1 cellular context compared by ENCODE assay signal in the genomic region with DNA sequence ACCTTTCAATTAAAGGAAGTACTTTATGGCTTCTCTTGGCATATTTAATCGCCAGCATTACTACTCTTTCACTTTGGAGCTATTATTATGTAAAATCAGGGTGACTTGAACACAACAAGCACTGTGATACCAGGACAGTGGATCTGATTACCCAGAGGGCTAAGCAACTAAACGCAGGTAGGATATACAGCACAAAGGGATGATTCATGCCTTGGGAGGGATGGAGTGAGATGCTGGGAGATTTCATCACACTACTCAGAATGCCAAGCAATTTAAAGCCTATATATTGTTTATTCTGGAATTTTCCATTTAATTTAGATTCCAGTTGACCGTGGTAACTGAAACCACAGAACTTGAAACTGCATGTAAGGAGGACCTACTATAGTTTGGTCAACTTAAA.
TF ChIP-seq lines count a peak whose summit lies in the region.

No MANE protein-coding gene starts in this region.

TF ChIP-seq in GM23338, 12 proteins besides CTCF, POLR2A, EP300 and RAD21 (continued from another document):
- TF ChIP-seq, protein P1, sequence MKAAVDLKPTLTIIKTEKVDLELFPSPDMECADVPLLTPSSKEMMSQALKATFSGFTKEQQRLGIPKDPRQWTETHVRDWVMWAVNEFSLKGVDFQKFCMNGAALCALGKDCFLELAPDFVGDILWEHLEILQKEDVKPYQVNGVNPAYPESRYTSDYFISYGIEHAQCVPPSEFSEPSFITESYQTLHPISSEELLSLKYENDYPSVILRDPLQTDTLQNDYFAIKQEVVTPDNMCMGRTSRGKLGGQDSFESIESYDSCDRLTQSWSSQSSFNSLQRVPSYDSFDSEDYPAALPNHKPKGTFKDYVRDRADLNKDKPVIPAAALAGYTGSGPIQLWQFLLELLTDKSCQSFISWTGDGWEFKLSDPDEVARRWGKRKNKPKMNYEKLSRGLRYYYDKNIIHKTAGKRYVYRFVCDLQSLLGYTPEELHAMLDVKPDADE (IDR thresholded peaks at IDR 0.05): no peak
- no peak for TF ChIP-seq REST (IDR thresholded peaks at IDR 0.05; ENCODE audit: unreplicated experiment)
- TF ChIP-seq ZNF114 (CRISPR knock-in tag; IDR thresholded peaks at IDR 0.05): no peak
- TF ChIP-seq NANOG (IDR thresholded peaks at IDR 0.05; ENCODE audit: borderline replicate concordance): no peak
- no peak for TF ChIP-seq POLR2AphosphoS5 (IDR thresholded peaks at IDR 0.05; ENCODE audit: low read depth)
- no peak for TF ChIP-seq ZNF331 (CRISPR knock-in tag; IDR thresholded peaks at IDR 0.05; ENCODE audit: low read depth)
- TF ChIP-seq STAT1 (IDR thresholded peaks at IDR 0.05; ENCODE audit: unreplicated experiment): no peak
- TF ChIP-seq EZH2phosphoT487 (IDR thresholded peaks at IDR 0.05; ENCODE audit: unreplicated experiment): no peak
